ENCODE assay signal across 9 cellular contexts in the genomic region with DNA sequence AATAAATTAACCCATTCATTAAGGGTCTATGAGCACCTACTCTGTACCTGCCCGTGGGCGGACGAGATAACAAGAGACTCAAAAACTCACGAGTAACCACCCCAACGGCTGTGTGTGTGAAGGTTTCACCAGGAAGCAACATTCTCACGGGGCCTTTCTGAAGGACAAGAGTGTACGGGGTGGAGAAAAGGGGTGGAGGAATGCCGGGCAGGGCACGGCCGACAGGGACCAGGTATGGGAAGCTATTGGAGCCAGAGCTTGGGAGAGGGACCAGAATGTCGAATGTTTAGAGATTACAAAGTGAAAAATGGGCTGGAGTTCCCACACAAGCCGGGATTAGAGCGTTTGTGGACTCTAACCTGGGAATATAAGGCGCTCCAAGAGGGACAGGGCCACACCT. TPM values are rescaled to one million over a fixed set of nuclear protein-coding genes. Genes with fewer than 3 reads are reported as not detected.
DNase-seq lines count a peak whose midpoint lies in the region; ATAC-seq, FAIRE-seq and TF ChIP-seq lines count a peak whose summit lies in the region.
"Had no signal": no experiment of that assay in that cellular context is flagged by ENCODE, and none has a peak within 500 bp of the region (broad histone marks: within the 10 kb centered on the region; RNA-seq: fewer than 3 reads in every experiment).

No MANE protein-coding gene starts in this region.

- H3K4me1 Mint-ChIP-seq in astrocyte (ENCODE audit: low read depth, unreplicated experiment), result peaks cover 15% of the 10 kb centered on the region

- H3K4me3 Mint-ChIP-seq in astrocyte (ENCODE audit: unreplicated experiment), result peak overlapping the region; percentile 99

- peaks cover 2% of the 10 kb centered on the region for H3K27me3 ChIP-seq in astrocyte (ENCODE audit: insufficient read depth, low read length)
- H3K27me3 ChIP-seq in lower lobe of right lung (ENCODE audit: low read depth), result no peaks in the 10 kb centered on the region
- no peaks in the 10 kb centered on the region for H3K27me3 ChIP-seq in transverse colon
- H3K27me3 ChIP-seq in aorta (ENCODE audit: control insufficient read depth in 1 of 2, insufficient read depth in 2 of 2, low read length in 1 of 2), result no peaks in the 10 kb centered on the region

- H3K4me1 ChIP-seq in astrocyte (ENCODE audit: insufficient read depth, low read length) (peaks cover 15% of the 10 kb centered on the region), lower lobe of right lung (peaks cover 59% of the 10 kb centered on the region), transverse colon (peaks cover 38 to 66% (median 53%) of the 10 kb centered on the region in 4 donors), aorta (ENCODE audit: control insufficient read depth in 1 of 2, insufficient read depth in 2 of 2, low read length in 2 of 2) (peaks cover 0 to 4% of the 10 kb centered on the region in 2 donors)

- H3K27ac Mint-ChIP-seq in activated naive CD4-positive, alpha-beta T cell treated with anti-CD3 and anti-CD28 coated beads, Interleukin-2, amount 50 U/mL, for 72 hours, result peak overlapping the region in 1 of 2 donors; percentile 88
- H3K27ac Mint-ChIP-seq in astrocyte (ENCODE audit: unreplicated experiment), result no peak overlapping the region

- peaks cover 61% of the 10 kb centered on the region for H3K79me2 ChIP-seq in astrocyte (ENCODE audit: insufficient read depth, low read length)

- FAIRE-seq in astrocyte (lab: Jason Lieb, UNC), result no peak
- FAIRE-seq: urothelium cell line had no signal

- H4K20me1 ChIP-seq in astrocyte (ENCODE audit: insufficient read depth, low read length), result peaks cover 60% of the 10 kb centered on the region

- in situ Hi-C loops in transverse colon (cut with MboI; ENCODE audit: low pct_ligation_motif_present in 1 of 4, low pct_unique_long_range_greater_than_20kb in 1 of 4, low sequenced_read_pairs in 3 of 4), result no loop called here

- peak overlapping the region; percentile 89 for H3K4me3 ChIP-seq in astrocyte (ENCODE audit: insufficient read depth, low read depth, low read length)
- peak overlapping the region; percentile 83 for H3K4me3 ChIP-seq in lower lobe of right lung
- H3K4me3 ChIP-seq in transverse colon, result peak overlapping the region in 3 of 4 donors; percentile 70 to 80 (median 73)
- no peak overlapping the region for H3K4me3 ChIP-seq in aorta (ENCODE audit: low read length in 2 of 2)

- TF ChIP-seq CTCF in astrocyte (IDR thresholded peaks at IDR 0.05; ENCODE audit: insufficient read depth, low read depth, low read length) (no peak), lower lobe of right lung (IDR thresholded peaks at IDR 0.05) (no peak), transverse colon (IDR thresholded peaks at IDR 0.05) (peak in 2 of 5 experiments; percentile 21 to 22)

- H3K4me2 ChIP-seq in astrocyte (ENCODE audit: low read length), result peak overlapping the region; percentile 99

- H3K27me3 Mint-ChIP-seq in astrocyte (ENCODE audit: low read depth, unreplicated experiment), result peaks cover 2% of the 10 kb centered on the region

- intact Hi-C loops in lower lobe of right lung (cut with DNase I) (no loop called here), transverse colon (cut with DNase I; ENCODE audit: low total_unique reads) (loop anchor here (5.0 kb wide), 1 partner anchor 89 kb away; the partner anchor contains the start of gene CHKA), aorta (cut with DNase I) (loop anchor here (5.0 to 10.0 kb wide), 2 partner anchors 63 to 171 kb away; partner anchors contain the start of gene C11orf24 (in 1 of the 2))

- peaks cover 0 to 5% of the 10 kb centered on the region in 2 donors for H3K36me3 Mint-ChIP-seq in activated naive CD4-positive, alpha-beta T cell treated with anti-CD3 and anti-CD28 coated beads, Interleukin-2, amount 50 U/mL, for 72 hours
- no peaks in the 10 kb centered on the region for H3K36me3 Mint-ChIP-seq in astrocyte (ENCODE audit: low read depth, unreplicated experiment)

- no peaks in the 10 kb centered on the region for H3K9me3 ChIP-seq in astrocyte (ENCODE audit: insufficient read depth, low read depth, low read length)
- H3K9me3 ChIP-seq in lower lobe of right lung, result no peaks in the 10 kb centered on the region
- no peaks in the 10 kb centered on the region for H3K9me3 ChIP-seq in transverse colon
- no peaks in the 10 kb centered on the region for H3K9me3 ChIP-seq in aorta (ENCODE audit: control insufficient read depth, low read length)

- H3K27ac ChIP-seq in astrocyte (ENCODE audit: low read depth, low read length) (no peak overlapping the region), lower lobe of right lung (peak overlapping the region; percentile 99), transverse colon (peak overlapping the region; percentile 97 to 99 (median 98)), aorta (ENCODE audit: low read depth in 1 of 2, low read length in 2 of 2) (no peak overlapping the region)

- peak; percentile 67 for TF ChIP-seq POLR2A in transverse colon (IDR thresholded peaks at IDR 0.05)

- no peaks in the 10 kb centered on the region for H3K36me3 ChIP-seq in astrocyte (ENCODE audit: insufficient read depth, low read length)
- no peaks in the 10 kb centered on the region for H3K36me3 ChIP-seq in lower lobe of right lung
- H3K36me3 ChIP-seq in transverse colon, result no peaks in the 10 kb centered on the region
- H3K36me3 ChIP-seq in aorta (ENCODE audit: control insufficient read depth in 1 of 2, insufficient read depth in 2 of 2, low read length in 1 of 2), result no peaks in the 10 kb centered on the region

- WGBS in transverse colon (ENCODE audit: low coverage in 1 of 2), 2 donors, result 21 to 25% methylated on average over 12 to 14 of the region's 14 CpGs
- 31% methylated on average over 14 of the region's 14 CpGs for WGBS in aorta, 2 donors

- peak overlapping the region; percentile 86 for H3K9ac ChIP-seq in astrocyte (ENCODE audit: low read length)

- no peak for ATAC-seq in activated naive CD4-positive, alpha-beta T cell treated with anti-CD3 and anti-CD28 coated beads, Interleukin-2, amount 50 U/mL, for 72 hours
- peak in 1 of 2 donors; percentile 25 for ATAC-seq in lower lobe of right lung
- ATAC-seq in HG03469 (IDR thresholded peaks at IDR 0.05; ENCODE audit: unreplicated experiment), result no peak
- no peak for ATAC-seq in aorta (ENCODE audit: low FRiP score)
- ATAC-seq in HG02852 (IDR thresholded peaks at IDR 0.05; ENCODE audit: unreplicated experiment), result no peak

- no peak for TF ChIP-seq EP300 in transverse colon (IDR thresholded peaks at IDR 0.05; ENCODE audit: low read depth)

- no peak overlapping the region for H2AFZ ChIP-seq in astrocyte (ENCODE audit: low read depth, low read length)

- no peaks in the 10 kb centered on the region for H3K9me3 Mint-ChIP-seq in activated naive CD4-positive, alpha-beta T cell treated with anti-CD3 and anti-CD28 coated beads, Interleukin-2, amount 50 U/mL, for 72 hours
- H3K9me3 Mint-ChIP-seq in astrocyte (ENCODE audit: unreplicated experiment), result no peaks in the 10 kb centered on the region

- peak; percentile 19 for DNase-seq in activated naive CD4-positive, alpha-beta T cell treated with Interleukin-2 at 50 U/mL for 16 hours
- DNase-seq in activated naive CD4-positive, alpha-beta T cell treated with anti-CD3 and anti-CD28 coated beads, Interleukin-2, amount 50 U/mL, for 72 hours (ENCODE audit: low spot score in 2 of 2), result no peak
- no peak for DNase-seq in astrocyte (ENCODE audit: low read depth)
- DNase-seq in lower lobe of right lung, result no peak
- DNase-seq in transverse colon, result peak; percentile 64
- DNase-seq in aorta, result no peak

RNA-seq across cellular contexts. Expression of gene KMT5B, which starts 1.6 kb away (rescaled TPM):
- total RNA-seq in activated naive CD4-positive, alpha-beta T cell treated with anti-CD3 and anti-CD28 coated beads, Interleukin-2, amount 50 U/mL, for 72 hours, result 10 to 100 TPM; 21.9 to 46.5 TPM
- total RNA-seq in astrocyte (33.4 and 38.0 TPM in 2 replicates), lower lobe of right lung (48.6 TPM), transverse colon (10 to 100 TPM; 33.4 to 71.4 (median 63.8) TPM), aorta (10 to 100 TPM; 39.9 to 49.6 TPM)
- 10 to 100 TPM; 24.4 to 27.9 TPM for polyA plus RNA-seq in aorta

Comparison
In these comparisons a context has a peak if more than half of its experiments do, and no peak if none do; other contexts are left out.
1. DNase-seq: peak in activated naive CD4-positive, alpha-beta T cell treated with Interleukin-2 at 50 U/mL for 16 hours (single experiment) and transverse colon (single experiment); none in activated naive CD4-positive, alpha-beta T cell treated with anti-CD3 and anti-CD28 coated beads, Interleukin-2, amount 50 U/mL, for 72 hours (0 of 2), astrocyte (single experiment), lower lobe of right lung (single experiment) and aorta (0 of 2).
2. H3K27ac ChIP-seq: peak in lower lobe of right lung (single experiment) and transverse colon (4 of 4); none in astrocyte (single experiment) and aorta (0 of 2).
3. H3K4me3 ChIP-seq: peak in astrocyte (single experiment), lower lobe of right lung (single experiment) and transverse colon (3 of 4); none in aorta (0 of 2).